In the genomic region with DNA sequence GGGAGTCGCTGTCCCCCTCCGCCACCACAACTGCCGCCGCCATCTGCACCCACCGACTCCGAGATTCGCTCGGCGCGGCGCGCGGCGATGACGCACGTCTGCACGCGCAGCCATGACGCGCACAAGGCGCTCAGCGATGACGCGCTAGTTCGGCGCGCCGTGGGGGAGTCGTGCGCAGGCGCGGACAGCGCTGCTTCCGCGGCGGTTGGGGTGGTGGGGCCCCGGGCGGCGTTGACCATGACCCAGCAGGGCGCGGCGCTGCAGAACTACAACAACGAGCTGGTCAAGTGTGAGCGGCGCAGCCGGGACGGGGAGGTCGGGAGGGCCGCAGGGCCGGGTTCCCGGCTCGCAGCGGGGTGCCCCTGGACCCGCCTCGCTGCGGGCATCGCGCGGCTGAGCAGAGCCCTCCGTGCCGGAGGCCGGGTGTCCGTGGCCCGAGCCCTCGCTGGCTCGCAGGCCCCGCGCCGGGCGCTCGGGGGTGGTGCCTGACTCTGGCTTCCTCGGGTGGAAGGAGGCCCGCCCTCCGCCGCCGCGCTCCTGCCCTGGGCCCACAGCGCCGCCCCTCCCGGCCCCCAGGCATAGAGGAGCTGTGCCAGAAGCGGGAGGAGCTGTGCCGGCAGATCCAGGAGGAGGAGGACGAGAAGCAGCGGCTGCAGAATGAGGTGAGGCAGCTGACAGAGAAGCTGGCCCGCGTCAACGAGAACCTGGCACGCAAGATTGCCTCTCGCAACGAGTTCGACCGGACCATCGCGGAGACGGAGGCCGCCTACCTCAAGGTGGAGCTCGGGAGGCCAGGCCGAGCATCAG, we compare ENCODE assay signal across 2 cellular contexts.
TF ChIP-seq lines count a peak whose summit lies in the region.

A gene with protein sequence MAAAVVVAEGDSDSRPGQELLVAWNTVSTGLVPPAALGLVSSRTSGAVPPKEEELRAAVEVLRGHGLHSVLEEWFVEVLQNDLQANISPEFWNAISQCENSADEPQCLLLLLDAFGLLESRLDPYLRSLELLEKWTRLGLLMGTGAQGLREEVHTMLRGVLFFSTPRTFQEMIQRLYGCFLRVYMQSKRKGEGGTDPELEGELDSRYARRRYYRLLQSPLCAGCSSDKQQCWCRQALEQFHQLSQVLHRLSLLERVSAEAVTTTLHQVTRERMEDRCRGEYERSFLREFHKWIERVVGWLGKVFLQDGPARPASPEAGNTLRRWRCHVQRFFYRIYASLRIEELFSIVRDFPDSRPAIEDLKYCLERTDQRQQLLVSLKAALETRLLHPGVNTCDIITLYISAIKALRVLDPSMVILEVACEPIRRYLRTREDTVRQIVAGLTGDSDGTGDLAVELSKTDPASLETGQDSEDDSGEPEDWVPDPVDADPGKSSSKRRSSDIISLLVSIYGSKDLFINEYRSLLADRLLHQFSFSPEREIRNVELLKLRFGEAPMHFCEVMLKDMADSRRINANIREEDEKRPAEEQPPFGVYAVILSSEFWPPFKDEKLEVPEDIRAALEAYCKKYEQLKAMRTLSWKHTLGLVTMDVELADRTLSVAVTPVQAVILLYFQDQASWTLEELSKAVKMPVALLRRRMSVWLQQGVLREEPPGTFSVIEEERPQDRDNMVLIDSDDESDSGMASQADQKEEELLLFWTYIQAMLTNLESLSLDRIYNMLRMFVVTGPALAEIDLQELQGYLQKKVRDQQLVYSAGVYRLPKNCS (minus strand): TSS at position 71 of the 807 bp plus-strand sequence. CDS start 28 bp downstream, at position 43.
A gene with protein sequence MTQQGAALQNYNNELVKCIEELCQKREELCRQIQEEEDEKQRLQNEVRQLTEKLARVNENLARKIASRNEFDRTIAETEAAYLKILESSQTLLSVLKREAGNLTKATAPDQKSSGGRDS (plus strand): TSS at position 187 of the 807 bp plus-strand sequence. CDS start 51 bp downstream, at position 238.

TF ChIP-seq in HEK293, 187 proteins besides CTCF, POLR2A, EP300 and RAD21 (continued from another document and continues in another):
- TF ChIP-seq, protein P1, sequence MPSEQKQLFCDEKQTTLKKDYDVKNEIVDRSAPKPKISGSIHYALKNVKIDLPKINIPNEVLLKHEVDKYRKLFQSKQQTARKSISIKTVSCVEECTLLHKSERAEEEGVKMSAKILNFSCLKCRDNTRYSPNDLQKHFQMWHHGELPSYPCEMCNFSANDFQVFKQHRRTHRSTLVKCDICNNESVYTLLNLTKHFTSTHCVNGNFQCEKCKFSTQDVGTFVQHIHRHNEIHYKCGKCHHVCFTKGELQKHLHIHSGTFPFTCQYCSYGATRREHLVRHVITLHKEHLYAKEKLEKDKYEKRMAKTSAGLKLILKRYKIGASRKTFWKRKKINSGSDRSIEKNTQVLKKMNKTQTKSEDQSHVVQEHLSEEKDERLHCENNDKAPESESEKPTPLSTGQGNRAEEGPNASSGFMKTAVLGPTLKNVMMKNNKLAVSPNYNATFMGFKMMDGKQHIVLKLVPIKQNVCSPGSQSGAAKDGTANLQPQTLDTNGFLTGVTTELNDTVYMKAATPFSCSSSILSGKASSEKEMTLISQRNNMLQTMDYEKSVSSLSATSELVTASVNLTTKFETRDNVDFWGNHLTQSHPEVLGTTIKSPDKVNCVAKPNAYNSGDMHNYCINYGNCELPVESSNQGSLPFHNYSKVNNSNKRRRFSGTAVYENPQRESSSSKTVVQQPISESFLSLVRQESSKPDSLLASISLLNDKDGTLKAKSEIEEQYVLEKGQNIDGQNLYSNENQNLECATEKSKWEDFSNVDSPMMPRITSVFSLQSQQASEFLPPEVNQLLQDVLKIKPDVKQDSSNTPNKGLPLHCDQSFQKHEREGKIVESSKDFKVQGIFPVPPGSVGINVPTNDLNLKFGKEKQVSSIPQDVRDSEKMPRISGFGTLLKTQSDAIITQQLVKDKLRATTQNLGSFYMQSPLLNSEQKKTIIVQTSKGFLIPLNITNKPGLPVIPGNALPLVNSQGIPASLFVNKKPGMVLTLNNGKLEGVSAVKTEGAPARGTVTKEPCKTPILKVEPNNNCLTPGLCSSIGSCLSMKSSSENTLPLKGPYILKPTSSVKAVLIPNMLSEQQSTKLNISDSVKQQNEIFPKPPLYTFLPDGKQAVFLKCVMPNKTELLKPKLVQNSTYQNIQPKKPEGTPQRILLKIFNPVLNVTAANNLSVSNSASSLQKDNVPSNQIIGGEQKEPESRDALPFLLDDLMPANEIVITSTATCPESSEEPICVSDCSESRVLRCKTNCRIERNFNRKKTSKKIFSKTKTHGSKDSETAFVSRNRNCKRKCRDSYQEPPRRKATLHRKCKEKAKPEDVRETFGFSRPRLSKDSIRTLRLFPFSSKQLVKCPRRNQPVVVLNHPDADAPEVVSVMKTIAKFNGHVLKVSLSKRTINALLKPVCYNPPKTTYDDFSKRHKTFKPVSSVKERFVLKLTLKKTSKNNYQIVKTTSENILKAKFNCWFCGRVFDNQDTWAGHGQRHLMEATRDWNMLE (tag by site-specific recombination; conservative IDR thresholded peaks at IDR 0.05; ENCODE audit: low read depth): no peak; the same call in 1 of the 2 replicates
- TF ChIP-seq ZNF707 (tag by site-specific recombination; IDR thresholded peaks at IDR 0.05) (no peak), TRIM28 (IDR thresholded peaks at IDR 0.05; ENCODE audit: borderline replicate concordance, low read length) (no peak), ZNF664 (tag by site-specific recombination; IDR thresholded peaks at IDR 0.05) (no peak), ZNF211 (tag by site-specific recombination; IDR thresholded peaks at IDR 0.05; ENCODE audit: low read depth) (no peak), ZBTB7A (tag by site-specific recombination; IDR thresholded peaks at IDR 0.05; ENCODE audit: low read depth) (peak; percentile 80; the same call in 1 of the 2 replicates), GLI2 (tag by site-specific recombination; IDR thresholded peaks at IDR 0.05; ENCODE audit: borderline replicate concordance, low read depth) (no peak), ZNF677 (tag by site-specific recombination; IDR thresholded peaks at IDR 0.05) (no peak), ZNF585B (tag by site-specific recombination; IDR thresholded peaks at IDR 0.05) (no peak), ZNF354C (tag by site-specific recombination; IDR thresholded peaks at IDR 0.05; ENCODE audit: borderline replicate concordance, low read depth) (no peak), ZNF37A (tag by site-specific recombination; IDR thresholded peaks at IDR 0.05) (no peak)
- TF ChIP-seq, protein P2, sequence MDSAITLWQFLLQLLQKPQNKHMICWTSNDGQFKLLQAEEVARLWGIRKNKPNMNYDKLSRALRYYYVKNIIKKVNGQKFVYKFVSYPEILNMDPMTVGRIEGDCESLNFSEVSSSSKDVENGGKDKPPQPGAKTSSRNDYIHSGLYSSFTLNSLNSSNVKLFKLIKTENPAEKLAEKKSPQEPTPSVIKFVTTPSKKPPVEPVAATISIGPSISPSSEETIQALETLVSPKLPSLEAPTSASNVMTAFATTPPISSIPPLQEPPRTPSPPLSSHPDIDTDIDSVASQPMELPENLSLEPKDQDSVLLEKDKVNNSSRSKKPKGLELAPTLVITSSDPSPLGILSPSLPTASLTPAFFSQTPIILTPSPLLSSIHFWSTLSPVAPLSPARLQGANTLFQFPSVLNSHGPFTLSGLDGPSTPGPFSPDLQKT (IDR thresholded peaks at IDR 0.05; ENCODE audit: borderline replicate concordance, low read depth, low read length): no peak
- TF ChIP-seq, protein P3, sequence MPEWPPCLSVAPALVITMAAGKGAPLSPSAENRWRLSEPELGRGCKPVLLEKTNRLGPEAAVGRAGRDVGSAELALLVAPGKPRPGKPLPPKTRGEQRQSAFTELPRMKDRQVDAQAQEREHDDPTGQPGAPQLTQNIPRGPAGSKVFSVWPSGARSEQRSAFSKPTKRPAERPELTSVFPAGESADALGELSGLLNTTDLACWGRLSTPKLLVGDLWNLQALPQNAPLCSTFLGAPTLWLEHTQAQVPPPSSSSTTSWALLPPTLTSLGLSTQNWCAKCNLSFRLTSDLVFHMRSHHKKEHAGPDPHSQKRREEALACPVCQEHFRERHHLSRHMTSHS (tag by site-specific recombination; IDR thresholded peaks at IDR 0.05): no peak
- TF ChIP-seq, protein P4, sequence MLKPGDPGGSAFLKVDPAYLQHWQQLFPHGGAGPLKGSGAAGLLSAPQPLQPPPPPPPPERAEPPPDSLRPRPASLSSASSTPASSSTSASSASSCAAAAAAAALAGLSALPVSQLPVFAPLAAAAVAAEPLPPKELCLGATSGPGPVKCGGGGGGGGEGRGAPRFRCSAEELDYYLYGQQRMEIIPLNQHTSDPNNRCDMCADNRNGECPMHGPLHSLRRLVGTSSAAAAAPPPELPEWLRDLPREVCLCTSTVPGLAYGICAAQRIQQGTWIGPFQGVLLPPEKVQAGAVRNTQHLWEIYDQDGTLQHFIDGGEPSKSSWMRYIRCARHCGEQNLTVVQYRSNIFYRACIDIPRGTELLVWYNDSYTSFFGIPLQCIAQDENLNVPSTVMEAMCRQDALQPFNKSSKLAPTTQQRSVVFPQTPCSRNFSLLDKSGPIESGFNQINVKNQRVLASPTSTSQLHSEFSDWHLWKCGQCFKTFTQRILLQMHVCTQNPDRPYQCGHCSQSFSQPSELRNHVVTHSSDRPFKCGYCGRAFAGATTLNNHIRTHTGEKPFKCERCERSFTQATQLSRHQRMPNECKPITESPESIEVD (tag by site-specific recombination; IDR thresholded peaks at IDR 0.05): no peak

TF ChIP-seq in SK-N-SH, 30 proteins besides CTCF, POLR2A, EP300 and RAD21 (continued from another document):
- TF ChIP-seq, protein P5, sequence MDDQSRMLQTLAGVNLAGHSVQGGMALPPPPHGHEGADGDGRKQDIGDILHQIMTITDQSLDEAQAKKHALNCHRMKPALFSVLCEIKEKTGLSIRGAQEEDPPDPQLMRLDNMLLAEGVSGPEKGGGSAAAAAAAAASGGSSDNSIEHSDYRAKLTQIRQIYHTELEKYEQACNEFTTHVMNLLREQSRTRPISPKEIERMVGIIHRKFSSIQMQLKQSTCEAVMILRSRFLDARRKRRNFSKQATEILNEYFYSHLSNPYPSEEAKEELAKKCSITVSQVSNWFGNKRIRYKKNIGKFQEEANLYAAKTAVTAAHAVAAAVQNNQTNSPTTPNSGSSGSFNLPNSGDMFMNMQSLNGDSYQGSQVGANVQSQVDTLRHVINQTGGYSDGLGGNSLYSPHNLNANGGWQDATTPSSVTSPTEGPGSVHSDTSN (IDR thresholded peaks at IDR 0.05): no peak; the same call in 1 of the 2 replicates
- TF ChIP-seq FOXM1 (IDR thresholded peaks at IDR 0.05; ENCODE audit: low read depth) (no peak), SIN3A (IDR thresholded peaks at IDR 0.05; ENCODE audit: borderline replicate concordance, low read depth, low read length) (peak; percentile 95; the same call in 1 of the 2 replicates), MEF2A (IDR thresholded peaks at IDR 0.05; ENCODE audit: borderline replicate concordance, low read depth) (no peak), MXI1 (IDR thresholded peaks at IDR 0.05; ENCODE audit: low read depth, low read length) (peak; percentile 79), YY1 (IDR thresholded peaks at IDR 0.05; ENCODE audit: low read depth) (peak; percentile 83), RCOR1 (IDR thresholded peaks at IDR 0.05; ENCODE audit: low read length) (0 out of 2 replicates have a peak, but pooled peaks have one; percentile 9), POLR2AphosphoS5 (IDR thresholded peaks at IDR 0.05; ENCODE audit: low read depth, low read length) (peak; percentile 87), TEAD4 (IDR thresholded peaks at IDR 0.05; ENCODE audit: borderline replicate concordance, insufficient read depth) (no peak), JUND (IDR thresholded peaks at IDR 0.05) (no peak), NRF1 (IDR thresholded peaks at IDR 0.05; ENCODE audit: low read depth, low read length) (peak; percentile 87), RXRA (IDR thresholded peaks at IDR 0.05; ENCODE audit: borderline replicate concordance, low read depth) (no peak), NFIC (IDR thresholded peaks at IDR 0.05; ENCODE audit: borderline replicate concordance) (peak; percentile 33; the same call in 1 of the 2 replicates), TAF1 (IDR thresholded peaks at IDR 0.05; ENCODE audit: borderline replicate concordance, low read depth, low read length) (peak; percentile 81), EZH2phosphoT487 (IDR thresholded peaks at IDR 0.05; ENCODE audit: borderline replicate concordance, low read depth) (no peak)
